25 cellular contexts compared by ENCODE assay signal in the genomic region with DNA sequence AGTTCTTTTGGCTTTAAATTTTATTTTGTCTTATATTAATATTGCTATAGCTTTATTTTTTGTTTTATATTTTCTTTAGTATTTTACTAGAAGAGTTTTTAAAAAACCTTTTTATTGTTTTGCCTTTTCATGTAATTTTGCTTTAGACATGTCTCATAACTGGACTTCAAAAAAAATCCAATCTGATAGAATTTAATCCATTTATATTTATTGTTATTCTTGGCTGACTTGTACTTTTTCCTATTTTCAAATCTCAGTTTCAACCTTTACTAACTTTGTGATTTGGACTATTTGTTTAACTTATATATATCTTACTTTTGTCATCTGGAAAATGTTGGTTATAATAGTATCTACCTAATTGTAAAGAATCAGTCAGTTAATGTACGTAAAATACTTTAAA.
DNase-seq lines count a peak whose midpoint lies in the region; ATAC-seq, FAIRE-seq and TF ChIP-seq lines count a peak whose summit lies in the region.
"Had no signal": no experiment of that assay in that cellular context is flagged by ENCODE, and none has a peak within 500 bp of the region (broad histone marks: within the 10 kb centered on the region; RNA-seq: fewer than 3 reads in every experiment).

No MANE protein-coding gene starts in this region.

- intact Hi-C loops in K562 (cut with micrococcal nuclease) (no loop called here), pancreas (cut with DNase I) (no loop called here), gastrocnemius medialis (cut with DNase I; ENCODE audit: low total_unique reads) (no loop called here)

- no peak overlapping the region for H3K23ac ChIP-seq in mesendoderm (ENCODE audit: low read length)

- H3K79me1 ChIP-seq in mesendoderm (ENCODE audit: low read length) = no peaks in the 10 kb centered on the region

- no peak overlapping the region for H3K18ac ChIP-seq in mesendoderm (ENCODE audit: low read length)

- TF ChIP-seq EP300 in K562 (IDR thresholded peaks at IDR 0.05; ENCODE audit: low read length) = no peak

- WGBS in K562 (ENCODE audit: insufficient coverage, low coverage, missing lambda C conversion rate) = 0% methylated on average over 1 of the region's 1 CpG
- 55 to 89% methylated on average over 1 of the region's 1 CpG for WGBS in pancreas, 2 donors
- WGBS in mesendoderm (ENCODE audit: extremely low coverage, insufficient coverage, low lambda C conversion rate) = no CpG with 5 or more reads among the region's 1 CpG

- TF ChIP-seq CTCF in K562 (IDR thresholded peaks at IDR 0.05 in 2 of 3, conservative IDR thresholded peaks at IDR 0.05 in 1 of 3; ENCODE audit: insufficient read depth in 2 of 3, low read depth in 1 of 3, low read length in 3 of 3) (no peak), pancreas (IDR thresholded peaks at IDR 0.05) (no peak), gastrocnemius medialis (IDR thresholded peaks at IDR 0.05 in 4 of 5, conservative IDR thresholded peaks at IDR 0.05 in 1 of 5) (no peak)

- H3K4me2 ChIP-seq in K562 (ENCODE audit: insufficient read depth, low read length) (no peak overlapping the region), mesendoderm (ENCODE audit: low read length) (no peak overlapping the region)
- H3K4me2 ChIP-seq: BLaER1 had no signal

- POLR2A ChIA-PET in K562 (lab: Yijun Ruan, JAX) = no interaction called here

- H3K27ac ChIP-seq in K562 (ENCODE audit: extremely low read depth, low read depth, low read length) (no peak overlapping the region), pancreas (no peak overlapping the region), mesendoderm (ENCODE audit: low read depth, low read length) (no peak overlapping the region), gastrocnemius medialis (no peak overlapping the region)
- H3K27ac ChIP-seq: 22Rv1, BLaER1 had no signal

- TF ChIP-seq RAD21 in K562 (CRISPR knock-in tag; conservative IDR thresholded peaks at IDR 0.05 in 1 of 2, IDR thresholded peaks at IDR 0.05 in 1 of 2) = no peak

- DNase-seq in RCC 7860 (ENCODE audit: low spot score) (no peak), K562 (ENCODE audit: extremely low read depth in 1 of 4, low spot score in 3 of 4) (no peak), pancreas (no peak), mesendoderm (no peak), gastrocnemius medialis (no peak), glomerular visceral epithelial cell (ENCODE audit: extremely low spot score) (no peak)
- DNase-seq: ACHN; BE2C; C1 segment of cervical spinal cord; CD4-positive, alpha-beta memory T cell; CD4-positive, CD25-positive, alpha-beta regulatory T cell; CD8-positive, alpha-beta memory T cell; COR-L47; DMS 273 treated with DMSO at 0.1 percent for 48 hours; DMS153; DMS53; DMS79; DND-41; EL; GF-D8 had no signal

- no peak for ATAC-seq in K562
- ATAC-seq in pancreas = no peak
- no peak for ATAC-seq in gastrocnemius medialis

- H3K56ac ChIP-seq in mesendoderm (ENCODE audit: low read length) = no peak overlapping the region

- H4K8ac ChIP-seq in mesendoderm (ENCODE audit: low read depth, low read length) = no peak overlapping the region

- H3K27me3 ChIP-seq in K562 (ENCODE audit: control insufficient read depth in 2 of 2, insufficient read depth in 2 of 2, low read length in 2 of 2) (no peaks in the 10 kb centered on the region), pancreas (no peaks in the 10 kb centered on the region), mesendoderm (ENCODE audit: insufficient read depth, low read length, poor library complexity) (no peaks in the 10 kb centered on the region), gastrocnemius medialis (no peaks in the 10 kb centered on the region)
- H3K27me3 ChIP-seq: BE2C, BLaER1 had no signal

- no peak overlapping the region for H3K4ac ChIP-seq in mesendoderm (ENCODE audit: low read depth, low read length)

- H2BK15ac ChIP-seq in mesendoderm (replicated peaks; ENCODE audit: low read depth) = no peak overlapping the region

- no peaks in the 10 kb centered on the region for H3K79me2 ChIP-seq in K562 (ENCODE audit: control insufficient read depth, insufficient read depth, low read length)
- H3K79me2 ChIP-seq in mesendoderm (ENCODE audit: control insufficient read depth, insufficient read depth, low read length) = no peaks in the 10 kb centered on the region

- CTCF ChIA-PET in K562 (lab: Yijun Ruan, JAX; ENCODE audit: low intra/inter-chr PET ratio) = no interaction called here

- no peak overlapping the region for H2AK5ac ChIP-seq in mesendoderm (ENCODE audit: low read length)

- no peak for TF ChIP-seq POLR2A in K562 (conservative IDR thresholded peaks at IDR 0.05)
- TF ChIP-seq POLR2A in gastrocnemius medialis (IDR thresholded peaks at IDR 0.05) = no peak

- FAIRE-seq in A204.1 (lab: Jason Lieb, UNC) = peak; percentile 49
- FAIRE-seq in RCC 7860 (lab: Jason Lieb, UNC) = peak; percentile 48
- FAIRE-seq in K562 (lab: Jason Lieb, UNC) = no peak
- FAIRE-seq in pancreas (lab: Jason Lieb, UNC) = peak; percentile 39
- FAIRE-seq: GM12892, GM18507 had no signal

- no peaks in the 10 kb centered on the region for H3K9me1 ChIP-seq in K562 (ENCODE audit: control insufficient read depth, insufficient read depth, low read length)

- no peak overlapping the region for H4K5ac ChIP-seq in mesendoderm (ENCODE audit: low read length)

- H3K4me1 ChIP-seq in K562 (replicated peaks in 1 of 2; ENCODE audit: control insufficient read depth in 2 of 2, insufficient read depth in 2 of 2, low read length in 2 of 2) (no peaks in the 10 kb centered on the region), pancreas (no peaks in the 10 kb centered on the region), mesendoderm (ENCODE audit: control insufficient read depth, low read depth, low read length) (no peaks in the 10 kb centered on the region), gastrocnemius medialis (no peaks in the 10 kb centered on the region)
- H3K4me1 ChIP-seq: BLaER1 had no signal

- no peak overlapping the region for H2BK5ac ChIP-seq in mesendoderm (ENCODE audit: low read length)

- H3K4me3 ChIP-seq in K562 = no peak overlapping the region
- no peak overlapping the region for H3K4me3 ChIP-seq in pancreas
- no peak overlapping the region for H3K4me3 ChIP-seq in mesendoderm (ENCODE audit: low read length)
- H3K4me3 ChIP-seq in gastrocnemius medialis = no peak overlapping the region
- H3K4me3 ChIP-seq: BLaER1 had no signal

- H3K36me3 ChIP-seq in K562 (ENCODE audit: control insufficient read depth, insufficient read depth, low read length) = no peaks in the 10 kb centered on the region
- H3K36me3 ChIP-seq in pancreas = no peaks in the 10 kb centered on the region
- no peaks in the 10 kb centered on the region for H3K36me3 ChIP-seq in mesendoderm (ENCODE audit: control insufficient read depth, insufficient read depth, low read length)
- no peaks in the 10 kb centered on the region for H3K36me3 ChIP-seq in gastrocnemius medialis
- H3K36me3 ChIP-seq: BE2C, BLaER1 had no signal

- no peak overlapping the region for H3K9ac ChIP-seq in K562 (ENCODE audit: insufficient read depth in 1 of 2, low read depth in 2 of 2, low read length in 2 of 2)
- no peak overlapping the region for H3K9ac ChIP-seq in mesendoderm (ENCODE audit: low read length)
- H3K9ac ChIP-seq: BLaER1 had no signal

- BruUV-seq in K562 (replicated peaks; lab: Mats Ljungman, UMichigan) = no TSS peak

- no peak overlapping the region for H2AFZ ChIP-seq in K562 (ENCODE audit: low read depth, low read length)

- no peak overlapping the region for H2BK120ac ChIP-seq in mesendoderm (ENCODE audit: low read depth, low read length)

- in situ Hi-C loops in K562 (cut with MboI) = no loop called here
- in situ Hi-C loops in gastrocnemius medialis (cut with MboI; ENCODE audit: low sequenced_read_pairs in 4 of 4) = no loop called here

- H3K9me3 ChIP-seq in K562 (replicated peaks; ENCODE audit: control insufficient read depth, insufficient read depth, low read depth, low read length) = no peaks in the 10 kb centered on the region
- H3K9me3 ChIP-seq in pancreas = peaks cover 0 to 3% (median 0%) of the 10 kb centered on the region in 4 donors
- H3K9me3 ChIP-seq in gastrocnemius medialis = no peaks in the 10 kb centered on the region
- H3K9me3 ChIP-seq: BE2C had no signal

- no peaks in the 10 kb centered on the region for H4K20me1 ChIP-seq in K562 (replicated peaks; ENCODE audit: control insufficient read depth, insufficient read depth, low read length)
- H4K20me1 ChIP-seq: BLaER1 had no signal

TF ChIP-seq in K562, 482 proteins besides CTCF, POLR2A, EP300 and RAD21:
- TF ChIP-seq ZNF507 (tag; conservative IDR thresholded peaks at IDR 0.05) (peak; percentile 94), RBM22 (IDR thresholded peaks at IDR 0.05; ENCODE audit: low read depth, low read length, poor library complexity, severe bottlenecking) (no peak), CHCHD3 (CRISPR knock-in tag; IDR thresholded peaks at IDR 0.05) (no peak), ZFP30 (CRISPR knock-in tag; IDR thresholded peaks at IDR 0.05; ENCODE audit: borderline replicate concordance) (no peak), RBBP5 (IDR thresholded peaks at IDR 0.05; ENCODE audit: borderline replicate concordance, insufficient read depth, low read length, poor library complexity, severe bottlenecking) (no peak)
TF ChIP-seq in K562: peak in this region for 1.
